20 cellular contexts compared by ENCODE assay signal in genomic region chr9:126051446-126052130, GRCh38.
"Had no signal": no experiment of that assay in that cellular context is flagged by ENCODE, and none has a peak within 500 bp of the region (broad histone marks: within the 10 kb centered on the region; RNA-seq: fewer than 3 reads in every experiment).

No MANE protein-coding gene starts in this region.

- H3K4me3 Mint-ChIP-seq: naive B cell, nephron had no signal

- H3K4me1 Mint-ChIP-seq: nephron had no signal

- H3K4me3 ChIP-seq: colonic mucosa, esophagus squamous epithelium, gastroesophageal sphincter, lung, psoas muscle, tibial artery, upper lobe of left lung, vagina had no signal

- H3K27ac Mint-ChIP-seq: naive B cell, nephron had no signal

- ATAC-seq: gastroesophageal sphincter, psoas muscle had no signal

- H3K9me3 ChIP-seq: colonic mucosa, psoas muscle, vagina had no signal

- H3K27ac ChIP-seq: colonic mucosa, esophagus squamous epithelium, gastroesophageal sphincter, parathyroid adenoma, psoas muscle, tibial artery, upper lobe of left lung, vagina had no signal

- H3K36me3 Mint-ChIP-seq: naive B cell had no signal

- DNase-seq: cerebellar nuclear complex; colonic mucosa; dermis blood vessel endothelial cell; esophagus squamous epithelium; foreskin fibroblast; glutamatergic neuron; mesendoderm; naive B cell; retina; small intestine; stimulated activated CD4-positive, alpha-beta T cell treated with anti-CD3 and anti-CD28 coated beads, Interleukin-2, amount 100 ng/mL, for 48 hours; stimulated activated naive CD4-positive, alpha-beta T cell treated with Interleukin-2 at 50 U/mL for 16 hours; upper lobe of left lung had no signal

- H3K27me3 ChIP-seq: colonic mucosa, upper lobe of left lung, vagina had no signal

- H3K36me3 ChIP-seq: colonic mucosa, esophagus squamous epithelium, gastroesophageal sphincter, tibial artery, upper lobe of left lung, vagina had no signal

- H3K4me1 ChIP-seq: colonic mucosa, esophagus squamous epithelium, parathyroid adenoma, psoas muscle, tibial artery, upper lobe of left lung had no signal
